30 cellular contexts compared by ENCODE assay signal in genomic region chr1:34710811-34711210, GRCh38. TPM values are rescaled to one million over a fixed set of nuclear protein-coding genes. Genes with fewer than 3 reads are reported as not detected.
"Had no signal": no experiment of that assay in that cellular context is flagged by ENCODE, and none has a peak within 500 bp of the region (broad histone marks: within the 10 kb centered on the region; RNA-seq: fewer than 3 reads in every experiment).

No MANE protein-coding gene starts in this region.

- H3K4me2 ChIP-seq: SK-N-SH had no signal

- H3K9me3 ChIP-seq: ascending aorta, body of pancreas, Peyer's patch, SJCRH30, SK-N-SH had no signal

- H3K4me3 ChIP-seq: ascending aorta, body of pancreas, Peyer's patch, SJCRH30 had no signal

- DNase-seq: activated B cell treated with CpG ODN at 0.5 μM for 24 hours; activated CD4-positive, alpha-beta T cell treated with anti-CD3 and anti-CD28 coated beads for 1 hour; activated CD4-positive, alpha-beta T cell treated with anti-CD3 and anti-CD28 coated beads, Interleukin-2, amount 10 ng/mL, durations not matched to agents 24 days and 14 days; activated CD4-positive, alpha-beta T cell treated with anti-CD3 and anti-CD28 coated beads, Interleukin-2, amount 50 U/mL, for 48 hours; activated effector memory CD4-positive, alpha-beta T cell treated with anti-CD3 and anti-CD28 coated beads, Interleukin-2, amount 50 U/mL, for 16 hours; activated naive CD4-positive, alpha-beta T cell treated with Interleukin-2 at 50 U/mL for 16 hours; activated naive CD8-positive, alpha-beta T cell treated with anti-CD3 and anti-CD28 coated beads, Interleukin-2, amount 50 U/mL, for 24 hours; activated T-cell treated with anti-CD3 and anti-CD28 coated beads, Interleukin-2, amount 50 U/mL, for 4 hours; amniotic stem cell; body of pancreas; cortex of kidney; Kasumi-1; KBM-7; NCI-H146; NCI-H187 treated with DMSO at 0.1 percent for 48 hours; NCI-H2081 treated with DMSO at 0.1 percent for 48 hours; NCI-H2171 treated with DMSO at 0.1 percent for 48 hours; NCI-H510A treated with DMSO at 0.1 percent for 48 hours; NCI-H774; NK-92 treated with Interleukin-12 subunit alpha and Interleukin-12 subunit beta, amount 100 ng/mL, for 24 hours; Peyer's patch; Right ventricle myocardium superior; SW 1271; T-helper 17 cell; T-helper 9 cell had no signal

- H3K9ac ChIP-seq: SK-N-SH had no signal

- H3K27ac ChIP-seq: ascending aorta, body of pancreas, Peyer's patch, RWPE1, SJCRH30 had no signal

- H3K27me3 ChIP-seq: body of pancreas, Peyer's patch had no signal

- H3K4me1 ChIP-seq: ascending aorta, body of pancreas, Peyer's patch, SJCRH30 had no signal

- H3K36me3 ChIP-seq: ascending aorta, Peyer's patch, SJCRH30 had no signal

RNA-seq across cellular contexts. Expression of gene GJB5, which starts 44.0 kb away (rescaled TPM):
- total RNA-seq: activated B cell treated with CpG ODN at 0.5 μM for 24 hours; activated CD4-positive, alpha-beta T cell treated with anti-CD3 and anti-CD28 coated beads, Interleukin-2, amount 10 ng/mL, durations not matched to agents 24 days and 14 days; activated naive CD4-positive, alpha-beta T cell treated with anti-CD3 and anti-CD28 coated beads, Interleukin-2, amount 50 U/mL, for 72 hours; activated T-cell treated with anti-CD3 and anti-CD28 coated beads, Interleukin-2, amount 50 U/mL, for 4 hours; ascending aorta; body of pancreas; Peyer's patch; Right ventricle myocardium superior; SJCRH30; T-helper 17 cell had no signal

RNA-seq across cellular contexts. Expression of gene GJB4, which starts 48.7 kb away (rescaled TPM):
- total RNA-seq: activated B cell treated with CpG ODN at 0.5 μM for 24 hours; activated CD4-positive, alpha-beta T cell treated with anti-CD3 and anti-CD28 coated beads, Interleukin-2, amount 10 ng/mL, durations not matched to agents 24 days and 14 days; activated naive CD4-positive, alpha-beta T cell treated with anti-CD3 and anti-CD28 coated beads, Interleukin-2, amount 50 U/mL, for 72 hours; activated T-cell treated with anti-CD3 and anti-CD28 coated beads, Interleukin-2, amount 50 U/mL, for 4 hours; ascending aorta; body of pancreas; Peyer's patch; Right ventricle myocardium superior; SJCRH30; T-helper 17 cell had no signal
